ENCODE assay signal across 21 cellular contexts in genomic region chr15:57500256-57500655, GRCh38.
"Had no signal": no experiment of that assay in that cellular context is flagged by ENCODE, and none has a peak within 500 bp of the region (broad histone marks: within the 10 kb centered on the region; RNA-seq: fewer than 3 reads in every experiment).

No MANE protein-coding gene starts in this region.

- H3K9me3 Mint-ChIP-seq: activated T-cell treated with anti-CD3 and anti-CD28 coated beads, Interleukin-2, amount 50 U/mL, for 72 hours; naive thymus-derived CD8-positive, alpha-beta T cell; stimulated activated naive CD8-positive, alpha-beta T cell treated with anti-CD3 and anti-CD28 coated beads, Interleukin-15, amount 100 ng/mL, for 72 hours; T-cell had no signal

- H3K27me3 ChIP-seq: adrenal gland, foreskin keratinocyte, right lobe of liver, suprapubic skin, upper lobe of left lung had no signal

- H3K4me1 Mint-ChIP-seq: stimulated activated naive CD8-positive, alpha-beta T cell treated with anti-CD3 and anti-CD28 coated beads, Interleukin-15, amount 100 ng/mL, for 72 hours had no signal

- H3K4me2 ChIP-seq: SK-N-SH had no signal

- H3K27ac Mint-ChIP-seq: activated T-cell treated with anti-CD3 and anti-CD28 coated beads, Interleukin-2, amount 50 U/mL, for 72 hours; stimulated activated naive CD8-positive, alpha-beta T cell treated with anti-CD3 and anti-CD28 coated beads, Interleukin-15, amount 100 ng/mL, for 72 hours; T-cell had no signal

- H3K27me3 Mint-ChIP-seq: stimulated activated naive CD8-positive, alpha-beta T cell treated with anti-CD3 and anti-CD28 coated beads, Interleukin-15, amount 100 ng/mL, for 72 hours had no signal

- H3K9me2 ChIP-seq: SK-N-SH had no signal

- H3K9me3 ChIP-seq: adrenal gland, left ventricle myocardium inferior, right lobe of liver, SK-N-SH, suprapubic skin, upper lobe of left lung had no signal

- H3K4me3 Mint-ChIP-seq: activated T-cell treated with anti-CD3 and anti-CD28 coated beads, Interleukin-2, amount 50 U/mL, for 72 hours; naive thymus-derived CD8-positive, alpha-beta T cell; stimulated activated naive CD8-positive, alpha-beta T cell treated with anti-CD3 and anti-CD28 coated beads, Interleukin-15, amount 100 ng/mL, for 72 hours; T-cell had no signal

- H3K36me3 Mint-ChIP-seq: naive thymus-derived CD8-positive, alpha-beta T cell; T-cell had no signal

- H3K4me3 ChIP-seq: adrenal gland, left ventricle myocardium inferior, right lobe of liver, suprapubic skin, upper lobe of left lung had no signal

- H3K36me3 ChIP-seq: adrenal gland, left ventricle myocardium inferior, right lobe of liver, suprapubic skin, upper lobe of left lung had no signal

- DNase-seq: activated CD4-positive, alpha-beta T cell treated with anti-CD3 and anti-CD28 coated beads, Interleukin-2, amount 50 U/mL, for 1 hour; activated effector memory CD4-positive, alpha-beta T cell treated with anti-CD3 and anti-CD28 coated beads, Interleukin-2, amount 50 U/mL, for 16 hours; activated naive CD4-positive, alpha-beta T cell treated with anti-CD3 and anti-CD28 coated beads, Interleukin-2, amount 50 U/mL, for 16 hours; activated T-cell treated with anti-CD3 and anti-CD28 coated beads, Interleukin-2, amount 50 U/mL, for 72 hours; adrenal gland; dermis blood vessel endothelial cell; effector memory CD4-positive, alpha-beta T cell; foreskin keratinocyte; hippocampal formation; left ventricle myocardium inferior; naive thymus-derived CD8-positive, alpha-beta T cell; right lobe of liver; SK-N-SH; small intestine; stimulated activated CD4-positive, alpha-beta T cell treated with anti-CD3 and anti-CD28 coated beads, Interleukin-15, amount 100 ng/mL, for 24 hours; stimulated activated CD4-positive, alpha-beta T cell treated with anti-CD3 and anti-CD28 coated beads, Interleukin-2, amount 100 ng/mL, for 48 hours; stimulated activated naive CD8-positive, alpha-beta T cell treated with anti-CD3 and anti-CD28 coated beads, Interleukin-15, amount 100 ng/mL, for 72 hours; T-cell; T-helper 9 cell; upper lobe of left lung had no signal

- H3K27ac ChIP-seq: adrenal gland, foreskin keratinocyte, right lobe of liver had no signal

- ATAC-seq: activated T-cell treated with anti-CD3 and anti-CD28 coated beads, Interleukin-2, amount 50 U/mL, for 72 hours; naive thymus-derived CD8-positive, alpha-beta T cell; right lobe of liver; stimulated activated naive CD8-positive, alpha-beta T cell treated with anti-CD3 and anti-CD28 coated beads, Interleukin-15, amount 100 ng/mL, for 72 hours; T-cell had no signal
